8 cellular contexts compared by ENCODE assay signal in the genomic region with DNA sequence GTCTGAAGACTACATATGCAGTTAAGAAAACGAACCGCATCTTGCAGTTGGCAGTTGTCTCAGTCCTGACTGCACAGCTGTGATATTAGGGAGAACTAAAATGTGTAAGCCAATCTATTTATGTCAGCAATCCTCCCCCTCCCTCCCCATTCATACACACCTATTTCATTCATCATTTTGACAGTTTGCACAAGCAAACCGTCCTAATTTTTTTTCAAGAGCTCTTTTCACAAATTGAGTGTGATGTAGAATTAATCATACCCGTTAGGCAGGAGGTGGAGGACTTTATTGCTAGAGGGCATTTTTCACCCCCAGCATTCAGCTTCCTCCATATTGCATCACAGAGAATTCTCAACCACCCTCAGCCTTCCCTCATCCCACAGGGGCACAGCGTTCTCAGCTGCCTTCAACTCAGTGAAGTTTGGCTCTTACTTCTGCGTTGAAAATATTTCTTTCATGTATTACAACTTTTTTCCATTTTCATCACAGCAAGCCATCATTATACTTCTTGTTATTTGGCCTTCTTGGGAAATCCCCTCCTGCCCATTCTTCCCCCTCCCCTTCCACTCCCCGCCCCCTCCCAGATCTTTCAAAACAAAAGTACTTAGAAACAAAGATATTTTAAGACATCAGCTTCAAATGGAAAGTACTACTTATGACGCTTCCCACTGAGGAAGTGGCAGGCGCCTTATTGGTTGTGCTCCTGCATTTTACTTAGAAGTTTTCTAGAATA. TPM values are rescaled to one million over a fixed set of nuclear protein-coding genes. Genes with fewer than 3 reads are reported as not detected.
DNase-seq lines count a peak whose midpoint lies in the region; ATAC-seq and TF ChIP-seq lines count a peak whose summit lies in the region.
"Had no signal": no experiment of that assay in that cellular context is flagged by ENCODE, and none has a peak within 500 bp of the region (broad histone marks: within the 10 kb centered on the region; RNA-seq: fewer than 3 reads in every experiment).

No MANE protein-coding gene starts in this region.

- no peaks in the 10 kb centered on the region for H3K79me2 ChIP-seq in PC-9 (ENCODE audit: low read depth)

- H3K27me3 ChIP-seq in PC-9 (ENCODE audit: insufficient read depth, low read depth): no peaks in the 10 kb centered on the region
- no peaks in the 10 kb centered on the region for H3K27me3 ChIP-seq in dorsolateral prefrontal cortex

- POLR2A ChIA-PET in PC-9 (lab: Charles Lee; ENCODE audit: unreplicated experiment): interaction anchor here (0.7 kb wide), 1 partner anchor 467 kb away, joined by 3 read pairs; no protein-coding TSS in a partner anchor

- no peaks in the 10 kb centered on the region for H3K9me3 ChIP-seq in PC-9 (ENCODE audit: insufficient read depth, low read depth)

- H3K4me2 ChIP-seq in PC-9: peak overlapping the region; percentile 66

- H2AFZ ChIP-seq in PC-9: no peak overlapping the region

- no peak for TF ChIP-seq CTCF in PC-9 (conservative IDR thresholded peaks at IDR 0.05)
- no peak for TF ChIP-seq CTCF in dorsolateral prefrontal cortex (IDR thresholded peaks at IDR 0.05 in 54 of 56, conservative IDR thresholded peaks at IDR 0.05 in 2 of 56; ENCODE audit: low read depth in 1 of 56, partially characterized antibody in 56 of 56)

- intact Hi-C loops in PC-9 (cut with micrococcal nuclease; ENCODE audit: unreplicated experiment) (no loop called here), dorsolateral prefrontal cortex (cut with DNase I) (no loop called here)

- ATAC-seq in GM18907 (IDR thresholded peaks at IDR 0.05; ENCODE audit: unreplicated experiment) (peak; percentile 63), HG03045 (IDR thresholded peaks at IDR 0.05; ENCODE audit: unreplicated experiment) (peak; percentile 64)

- H3K27ac ChIP-seq in PC-9 (peak overlapping the region; percentile 51), dorsolateral prefrontal cortex (peak overlapping the region in 11 of 59 donors; percentile 3 to 70 (median 24))

- peaks cover 24% of the 10 kb centered on the region for H3K4me1 ChIP-seq in PC-9 (replicated peaks; ENCODE audit: insufficient read depth)

- CTCF ChIA-PET in PC-9 (lab: Charles Lee): no interaction called here

- BruUV-seq in PC-9 (replicated peaks; lab: Mats Ljungman, UMichigan): no TSS peak

- H3F3A ChIP-seq in PC-9 (ENCODE audit: insufficient read depth, low read depth): peaks cover 13% of the 10 kb centered on the region; the same call in 1 of the 2 replicates

- H3K9me2 ChIP-seq in PC-9 (ENCODE audit: insufficient read depth): no peaks in the 10 kb centered on the region

- H4K20me1 ChIP-seq in PC-9 (ENCODE audit: insufficient read depth): no peaks in the 10 kb centered on the region

- DNase-seq in PC-9 (peak; percentile 3 to 62), iris pigment epithelial cell (ENCODE audit: low read depth) (peak; percentile 83), dorsolateral prefrontal cortex (no peak)
- peak; percentile 6 to 37 (median 20) for DNase-seq in activated naive CD4-positive, alpha-beta T cell (lab: John Stamatoyannopoulos, UW)
- DNase-seq in stimulated activated CD8-positive, alpha-beta memory T cell treated with anti-CD3 and anti-CD28 coated beads, Interleukin-15, amount 100 ng/mL, for 24 hours (ENCODE audit: low read depth): peak; percentile 15

- H3K4me3 ChIP-seq in PC-9 (peak overlapping the region; percentile 31), dorsolateral prefrontal cortex (peak overlapping the region in 24 of 59 donors; percentile 1 to 42 (median 21))

- H3K36me3 ChIP-seq in PC-9 (ENCODE audit: low read depth): no peaks in the 10 kb centered on the region

RNA-seq across cellular contexts. Expression of a gene that starts 37.5 kb away (rescaled TPM):
- total RNA-seq in PC-9 (2021) (not detected in 2 replicates), dorsolateral prefrontal cortex (under 1 TPM in 4 of 120 experiments, not detected in 116; 0.14 to 0.38 (median 0.30) TPM)
- total RNA-seq: glomerular endothelial cell had no signal

Comparison
In these comparisons a context has a peak if more than half of its experiments do, and no peak if none do; other contexts are left out.
1. DNase-seq: peak in PC-9 (2 of 2), activated naive CD4-positive, alpha-beta T cell (4 of 4), iris pigment epithelial cell (single experiment) and stimulated activated CD8-positive, alpha-beta memory T cell treated with anti-CD3 and anti-CD28 coated beads, Interleukin-15, amount 100 ng/mL, for 24 hours (single experiment); none in dorsolateral prefrontal cortex (0 of 10).